1 cellular context compared by ENCODE assay signal in the genomic region with DNA sequence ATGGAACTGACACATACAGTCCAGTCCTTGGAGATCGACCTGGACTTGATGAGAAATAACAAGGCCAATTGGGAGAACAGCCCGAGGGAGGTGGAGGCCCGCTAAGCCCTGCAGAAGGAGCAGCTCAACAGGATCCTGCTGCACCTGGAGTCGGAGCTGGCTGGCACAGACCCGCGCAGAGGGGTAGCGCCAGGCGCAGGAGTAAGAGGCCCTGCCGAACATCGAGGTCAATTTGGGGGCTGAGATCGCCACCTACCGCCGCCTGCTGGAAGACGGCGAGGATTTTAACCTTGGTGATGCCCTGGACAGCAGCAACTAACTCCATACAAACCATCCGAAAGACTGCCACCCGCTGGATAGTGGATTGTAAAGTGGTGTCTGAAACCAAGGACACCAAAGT.
TF ChIP-seq lines count a peak whose summit lies in the region.

No MANE protein-coding gene starts in this region.

TF ChIP-seq in SK-N-SH treated with all-trans-retinoic acid at 6 μM for 48 hours, 23 proteins besides CTCF, POLR2A, EP300 and RAD21:
- TF ChIP-seq, protein P1, sequence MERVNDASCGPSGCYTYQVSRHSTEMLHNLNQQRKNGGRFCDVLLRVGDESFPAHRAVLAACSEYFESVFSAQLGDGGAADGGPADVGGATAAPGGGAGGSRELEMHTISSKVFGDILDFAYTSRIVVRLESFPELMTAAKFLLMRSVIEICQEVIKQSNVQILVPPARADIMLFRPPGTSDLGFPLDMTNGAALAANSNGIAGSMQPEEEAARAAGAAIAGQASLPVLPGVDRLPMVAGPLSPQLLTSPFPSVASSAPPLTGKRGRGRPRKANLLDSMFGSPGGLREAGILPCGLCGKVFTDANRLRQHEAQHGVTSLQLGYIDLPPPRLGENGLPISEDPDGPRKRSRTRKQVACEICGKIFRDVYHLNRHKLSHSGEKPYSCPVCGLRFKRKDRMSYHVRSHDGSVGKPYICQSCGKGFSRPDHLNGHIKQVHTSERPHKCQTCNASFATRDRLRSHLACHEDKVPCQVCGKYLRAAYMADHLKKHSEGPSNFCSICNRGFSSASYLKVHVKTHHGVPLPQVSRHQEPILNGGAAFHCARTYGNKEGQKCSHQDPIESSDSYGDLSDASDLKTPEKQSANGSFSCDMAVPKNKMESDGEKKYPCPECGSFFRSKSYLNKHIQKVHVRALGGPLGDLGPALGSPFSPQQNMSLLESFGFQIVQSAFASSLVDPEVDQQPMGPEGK (CRISPR knock-in tag; IDR thresholded peaks at IDR 0.05; ENCODE audit: borderline replicate concordance), result no peak
- TF ChIP-seq ARNTL (CRISPR knock-in tag; IDR thresholded peaks at IDR 0.05; ENCODE audit: borderline replicate concordance, low read depth), result no peak
- no peak for TF ChIP-seq SNAI2 (CRISPR knock-in tag; IDR thresholded peaks at IDR 0.05)
- TF ChIP-seq ZNF70 (CRISPR knock-in tag; IDR thresholded peaks at IDR 0.05), result no peak
- TF ChIP-seq, protein P2, sequence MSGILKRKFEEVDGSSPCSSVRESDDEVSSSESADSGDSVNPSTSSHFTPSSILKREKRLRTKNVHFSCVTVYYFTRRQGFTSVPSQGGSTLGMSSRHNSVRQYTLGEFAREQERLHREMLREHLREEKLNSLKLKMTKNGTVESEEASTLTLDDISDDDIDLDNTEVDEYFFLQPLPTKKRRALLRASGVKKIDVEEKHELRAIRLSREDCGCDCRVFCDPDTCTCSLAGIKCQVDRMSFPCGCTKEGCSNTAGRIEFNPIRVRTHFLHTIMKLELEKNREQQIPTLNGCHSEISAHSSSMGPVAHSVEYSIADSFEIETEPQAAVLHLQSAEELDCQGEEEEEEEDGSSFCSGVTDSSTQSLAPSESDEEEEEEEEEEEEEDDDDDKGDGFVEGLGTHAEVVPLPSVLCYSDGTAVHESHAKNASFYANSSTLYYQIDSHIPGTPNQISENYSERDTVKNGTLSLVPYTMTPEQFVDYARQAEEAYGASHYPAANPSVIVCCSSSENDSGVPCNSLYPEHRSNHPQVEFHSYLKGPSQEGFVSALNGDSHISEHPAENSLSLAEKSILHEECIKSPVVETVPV (CRISPR knock-in tag; IDR thresholded peaks at IDR 0.05), result no peak
- no peak for TF ChIP-seq ISL1 (CRISPR knock-in tag; IDR thresholded peaks at IDR 0.05)
- no peak for TF ChIP-seq TOX (CRISPR knock-in tag; IDR thresholded peaks at IDR 0.05; ENCODE audit: borderline replicate concordance)
- no peak for TF ChIP-seq CSDC2 (CRISPR knock-in tag; IDR thresholded peaks at IDR 0.05)
- TF ChIP-seq RARB (CRISPR knock-in tag; IDR thresholded peaks at IDR 0.05), result no peak
- TF ChIP-seq, protein P3, sequence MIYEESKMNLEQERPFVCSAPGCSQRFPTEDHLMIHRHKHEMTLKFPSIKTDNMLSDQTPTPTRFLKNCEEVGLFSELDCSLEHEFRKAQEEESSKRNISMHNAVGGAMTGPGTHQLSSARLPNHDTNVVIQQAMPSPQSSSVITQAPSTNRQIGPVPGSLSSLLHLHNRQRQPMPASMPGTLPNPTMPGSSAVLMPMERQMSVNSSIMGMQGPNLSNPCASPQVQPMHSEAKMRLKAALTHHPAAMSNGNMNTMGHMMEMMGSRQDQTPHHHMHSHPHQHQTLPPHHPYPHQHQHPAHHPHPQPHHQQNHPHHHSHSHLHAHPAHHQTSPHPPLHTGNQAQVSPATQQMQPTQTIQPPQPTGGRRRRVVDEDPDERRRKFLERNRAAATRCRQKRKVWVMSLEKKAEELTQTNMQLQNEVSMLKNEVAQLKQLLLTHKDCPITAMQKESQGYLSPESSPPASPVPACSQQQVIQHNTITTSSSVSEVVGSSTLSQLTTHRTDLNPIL (CRISPR knock-in tag; IDR thresholded peaks at IDR 0.05; ENCODE audit: low read depth), result no peak
- no peak for TF ChIP-seq PPARA (CRISPR knock-in tag; IDR thresholded peaks at IDR 0.05; ENCODE audit: borderline replicate concordance)
- TF ChIP-seq ESRRG (CRISPR knock-in tag; IDR thresholded peaks at IDR 0.05), result no peak
- no peak for TF ChIP-seq BACH2 (CRISPR knock-in tag; IDR thresholded peaks at IDR 0.05; ENCODE audit: borderline replicate concordance)
- TF ChIP-seq, protein P4, sequence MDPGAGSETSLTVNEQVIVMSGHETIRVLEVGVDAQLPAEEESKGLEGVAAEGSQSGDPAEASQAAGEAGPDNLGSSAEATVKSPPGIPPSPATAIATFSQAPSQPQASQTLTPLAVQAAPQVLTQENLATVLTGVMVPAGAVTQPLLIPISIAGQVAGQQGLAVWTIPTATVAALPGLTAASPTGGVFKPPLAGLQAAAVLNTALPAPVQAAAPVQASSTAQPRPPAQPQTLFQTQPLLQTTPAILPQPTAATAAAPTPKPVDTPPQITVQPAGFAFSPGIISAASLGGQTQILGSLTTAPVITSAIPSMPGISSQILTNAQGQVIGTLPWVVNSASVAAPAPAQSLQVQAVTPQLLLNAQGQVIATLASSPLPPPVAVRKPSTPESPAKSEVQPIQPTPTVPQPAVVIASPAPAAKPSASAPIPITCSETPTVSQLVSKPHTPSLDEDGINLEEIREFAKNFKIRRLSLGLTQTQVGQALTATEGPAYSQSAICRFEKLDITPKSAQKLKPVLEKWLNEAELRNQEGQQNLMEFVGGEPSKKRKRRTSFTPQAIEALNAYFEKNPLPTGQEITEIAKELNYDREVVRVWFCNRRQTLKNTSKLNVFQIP (CRISPR knock-in tag; IDR thresholded peaks at IDR 0.05; ENCODE audit: borderline replicate concordance, low read depth), result no peak
- TF ChIP-seq TCF4 (CRISPR knock-in tag; IDR thresholded peaks at IDR 0.05; ENCODE audit: borderline replicate concordance), result no peak
TF ChIP-seq in SK-N-SH treated with all-trans-retinoic acid at 6 μM for 48 hours: peak in this region for 0.
